ENCODE assay signal across 12 cellular contexts in the genomic region with DNA sequence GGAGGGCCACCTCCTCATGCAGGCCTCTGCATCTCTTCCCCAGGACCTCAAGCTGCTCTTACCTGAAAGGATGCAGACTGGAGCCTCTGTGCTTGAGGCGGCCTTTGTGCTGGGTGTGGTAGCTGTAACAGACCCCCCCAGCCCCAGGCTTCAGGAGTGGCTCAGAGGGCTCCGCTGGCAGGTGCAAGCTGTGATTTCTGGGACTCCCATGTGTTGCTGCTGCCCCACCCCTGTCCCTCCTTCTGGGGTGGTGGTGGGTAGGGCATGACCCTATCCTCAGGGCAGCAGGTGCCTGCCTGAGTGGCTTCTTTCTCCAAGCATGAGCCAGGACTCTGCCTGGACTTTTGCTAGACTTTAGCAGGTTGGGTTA.
DNase-seq lines count a peak whose midpoint lies in the region; ATAC-seq and TF ChIP-seq lines count a peak whose summit lies in the region.
"Had no signal": no experiment of that assay in that cellular context is flagged by ENCODE, and none has a peak within 500 bp of the region (broad histone marks: within the 10 kb centered on the region; RNA-seq: fewer than 3 reads in every experiment).

No MANE protein-coding gene starts in this region.

- no peak overlapping the region for H2AK5ac ChIP-seq in mesenchymal stem cell (ENCODE audit: low read length, severe bottlenecking)

- POLR2A ChIA-PET in WTC11 (lab: Charles Lee): no interaction called here

- no peak overlapping the region for H3K4me2 ChIP-seq in mesenchymal stem cell (ENCODE audit: low read length, poor library complexity, severe bottlenecking)

- H2BK5ac ChIP-seq in mesenchymal stem cell (ENCODE audit: low read depth, low read length, poor library complexity, severe bottlenecking): no peak overlapping the region

- peaks cover 31% of the 10 kb centered on the region for H3K4me1 ChIP-seq in left ventricle myocardium inferior
- H3K4me1 ChIP-seq in mesenchymal stem cell (ENCODE audit: control insufficient read depth, insufficient read depth, low read depth, low read length): peaks cover 7% of the 10 kb centered on the region
- no peaks in the 10 kb centered on the region for H3K4me1 ChIP-seq in aorta (ENCODE audit: control insufficient read depth in 1 of 2, insufficient read depth in 2 of 2, low read length in 2 of 2)

- no peaks in the 10 kb centered on the region for H3K9me3 Mint-ChIP-seq in WTC11
- H3K9me3 Mint-ChIP-seq: activated naive CD4-positive, alpha-beta T cell treated with anti-CD3 and anti-CD28 coated beads, Interleukin-2, amount 50 U/mL, for 24 hours; central memory CD8-positive, alpha-beta T cell had no signal

- H3K27me3 ChIP-seq in left ventricle myocardium inferior (ENCODE audit: low read depth) (no peaks in the 10 kb centered on the region), mesenchymal stem cell (ENCODE audit: control insufficient read depth in 1 of 2, insufficient read depth in 1 of 2, low read length in 2 of 2) (no peaks in the 10 kb centered on the region), aorta (ENCODE audit: control insufficient read depth in 1 of 2, insufficient read depth in 2 of 2, low read length in 1 of 2) (no peaks in the 10 kb centered on the region)
- H3K27me3 ChIP-seq: thyroid gland had no signal

- ATAC-seq in Right ventricle myocardium inferior (no peak), WTC11 (peak; percentile 14), aorta (ENCODE audit: low FRiP score) (peak; percentile 1), GM21423 (IDR thresholded peaks at IDR 0.05; ENCODE audit: unreplicated experiment) (no peak)

- no peaks in the 10 kb centered on the region for H3K9me3 ChIP-seq in left ventricle myocardium inferior (replicated peaks)
- H3K9me3 ChIP-seq in mesenchymal stem cell (ENCODE audit: control insufficient read depth, low read length): no peaks in the 10 kb centered on the region
- no peaks in the 10 kb centered on the region for H3K9me3 ChIP-seq in aorta (ENCODE audit: control insufficient read depth, low read length)
- H3K9me3 ChIP-seq: thyroid gland had no signal

- intact Hi-C loops in left ventricle myocardium inferior (cut with micrococcal nuclease): no loop called here
- intact Hi-C loops in Right ventricle myocardium inferior (cut with DNase I): no loop called here
- intact Hi-C loops in aorta (cut with DNase I): loop anchor here (1.0 to 5.0 kb wide), 3 partner anchors 123 to 958 kb away; a partner anchor contains a TSS

- no peak overlapping the region for H2AFZ ChIP-seq in mesenchymal stem cell (ENCODE audit: low read depth, low read length)

- TF ChIP-seq CTCF in left ventricle myocardium inferior (IDR thresholded peaks at IDR 0.05; ENCODE audit: borderline replicate concordance) (peak; percentile 14), WTC11 (IDR thresholded peaks at IDR 0.05) (no peak; the same call in 1 of the 2 replicates), foreskin fibroblast (IDR thresholded peaks at IDR 0.05; ENCODE audit: low read depth, low read length) (no peak)

- 0 out of 2 replicates have a peak overlapping the region, but pooled peaks have one; percentile 41 for H3K27ac Mint-ChIP-seq in WTC11

- H3K36me3 ChIP-seq in left ventricle myocardium inferior (peaks cover 23% of the 10 kb centered on the region), mesenchymal stem cell (ENCODE audit: control insufficient read depth in 1 of 2, insufficient read depth in 2 of 2, low read depth in 1 of 2, low read length in 2 of 2) (peaks cover 47 to 59% of the 10 kb centered on the region in 2 experiments), aorta (ENCODE audit: control insufficient read depth in 1 of 2, insufficient read depth in 2 of 2, low read length in 1 of 2) (peaks cover 0 to 2% of the 10 kb centered on the region in 2 donors)

- H3K79me1 ChIP-seq in mesenchymal stem cell (replicated peaks; ENCODE audit: low read length, poor library complexity, severe bottlenecking): no peaks in the 10 kb centered on the region

- no peak overlapping the region for H4K8ac ChIP-seq in mesenchymal stem cell (ENCODE audit: low read length)

- H4K91ac ChIP-seq in mesenchymal stem cell (ENCODE audit: low read length): no peak overlapping the region

- H3K23ac ChIP-seq in mesenchymal stem cell (ENCODE audit: low read length in 2 of 2): no peak overlapping the region

- DNase-seq in left ventricle myocardium inferior (no peak), Right ventricle myocardium inferior (ENCODE audit: missing footprints) (no peak), WTC11 (ENCODE audit: low spot score) (no peak), mesenchymal stem cell (no peak), aorta (no peak), foreskin fibroblast (no peak)
- no peak for DNase-seq in stimulated activated CD4-positive, alpha-beta T cell treated with anti-CD3 and anti-CD28 coated beads, Interleukin-15, amount 100 ng/mL, for 24 hours

- peak overlapping the region; percentile 20 for H3K27ac ChIP-seq in left ventricle myocardium inferior (replicated peaks)
- no peak overlapping the region for H3K27ac ChIP-seq in mesenchymal stem cell (ENCODE audit: low read length, poor library complexity, severe bottlenecking)
- no peak overlapping the region for H3K27ac ChIP-seq in aorta (ENCODE audit: low read depth in 1 of 2, low read length in 2 of 2)
- H3K27ac ChIP-seq: thyroid gland, VCaP had no signal

- H2BK120ac ChIP-seq in mesenchymal stem cell (ENCODE audit: low read depth, low read length): no peak overlapping the region

- H3K9ac ChIP-seq in mesenchymal stem cell (ENCODE audit: low read length): peak overlapping the region; percentile 41

- H3K4me3 ChIP-seq in left ventricle myocardium inferior (no peak overlapping the region), mesenchymal stem cell (ENCODE audit: insufficient read depth in 1 of 2, low read depth in 1 of 2, low read length in 2 of 2) (no peak overlapping the region), aorta (ENCODE audit: low read length in 2 of 2) (no peak overlapping the region), foreskin fibroblast (ENCODE audit: low read depth in 1 of 2, low read length in 2 of 2) (no peak overlapping the region)
- H3K4me3 ChIP-seq: thyroid gland had no signal

- CTCF ChIA-PET in WTC11 (lab: Charles Lee): interaction anchor here (0.6 to 3.9 kb wide), 36 partner anchors 8 to 957 kb away, joined by 3 to 53 read pairs (median 5); a partner anchor contains a TSS

- H3K4me1 Mint-ChIP-seq in WTC11: peaks cover 19% of the 10 kb centered on the region

- no peaks in the 10 kb centered on the region for H3K27me3 Mint-ChIP-seq in WTC11 (ENCODE audit: low read depth)
- H3K27me3 Mint-ChIP-seq: activated naive CD4-positive, alpha-beta T cell treated with anti-CD3 and anti-CD28 coated beads, Interleukin-2, amount 50 U/mL, for 24 hours; central memory CD8-positive, alpha-beta T cell had no signal

- H3K14ac ChIP-seq in mesenchymal stem cell (ENCODE audit: low read length in 2 of 2): no peak overlapping the region

- no peak overlapping the region for H2BK15ac ChIP-seq in mesenchymal stem cell (ENCODE audit: low read depth, poor library complexity, severe bottlenecking)

- H2BK12ac ChIP-seq in mesenchymal stem cell (ENCODE audit: low read length in 2 of 2): no peak overlapping the region

- H3K18ac ChIP-seq in mesenchymal stem cell (ENCODE audit: low read depth in 1 of 2, low read length in 2 of 2): no peak overlapping the region

- peak overlapping the region in 1 of 2 experiments; percentile 29 for H3K4ac ChIP-seq in mesenchymal stem cell (ENCODE audit: low read depth in 1 of 2, low read length in 2 of 2)

- WGBS in mesenchymal stem cell: 98% methylated on average over 2 of the region's 2 CpGs
- 85 to 90% methylated on average over 2 of the region's 2 CpGs for WGBS in aorta, 2 donors

- 0 out of 2 replicates have a peak, but pooled peaks cover 3% of the 10 kb centered on the region for H3K36me3 Mint-ChIP-seq in WTC11

- H3K4me3 Mint-ChIP-seq in WTC11: no peak overlapping the region
- H3K4me3 Mint-ChIP-seq: activated naive CD4-positive, alpha-beta T cell treated with anti-CD3 and anti-CD28 coated beads, Interleukin-2, amount 50 U/mL, for 24 hours; central memory CD8-positive, alpha-beta T cell had no signal

TF ChIP-seq in WTC11, 78 proteins besides CTCF, POLR2A, EP300 and RAD21 (continues in another document):
- no peak for TF ChIP-seq FOXP1 (CRISPR knock-in tag; IDR thresholded peaks at IDR 0.05; ENCODE audit: borderline replicate concordance)
- TF ChIP-seq NR1H2 (CRISPR knock-in tag; IDR thresholded peaks at IDR 0.05): no peak
- no peak for TF ChIP-seq ZNF317 (CRISPR knock-in tag; IDR thresholded peaks at IDR 0.05; ENCODE audit: borderline replicate concordance, low read depth)
- TF ChIP-seq, protein P1, sequence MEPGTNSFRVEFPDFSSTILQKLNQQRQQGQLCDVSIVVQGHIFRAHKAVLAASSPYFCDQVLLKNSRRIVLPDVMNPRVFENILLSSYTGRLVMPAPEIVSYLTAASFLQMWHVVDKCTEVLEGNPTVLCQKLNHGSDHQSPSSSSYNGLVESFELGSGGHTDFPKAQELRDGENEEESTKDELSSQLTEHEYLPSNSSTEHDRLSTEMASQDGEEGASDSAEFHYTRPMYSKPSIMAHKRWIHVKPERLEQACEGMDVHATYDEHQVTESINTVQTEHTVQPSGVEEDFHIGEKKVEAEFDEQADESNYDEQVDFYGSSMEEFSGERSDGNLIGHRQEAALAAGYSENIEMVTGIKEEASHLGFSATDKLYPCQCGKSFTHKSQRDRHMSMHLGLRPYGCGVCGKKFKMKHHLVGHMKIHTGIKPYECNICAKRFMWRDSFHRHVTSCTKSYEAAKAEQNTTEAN (CRISPR knock-in tag; IDR thresholded peaks at IDR 0.05): no peak
- TF ChIP-seq, protein P2, sequence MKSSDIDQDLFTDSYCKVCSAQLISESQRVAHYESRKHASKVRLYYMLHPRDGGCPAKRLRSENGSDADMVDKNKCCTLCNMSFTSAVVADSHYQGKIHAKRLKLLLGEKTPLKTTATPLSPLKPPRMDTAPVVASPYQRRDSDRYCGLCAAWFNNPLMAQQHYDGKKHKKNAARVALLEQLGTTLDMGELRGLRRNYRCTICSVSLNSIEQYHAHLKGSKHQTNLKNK (CRISPR knock-in tag; IDR thresholded peaks at IDR 0.05): no peak
- TF ChIP-seq ZNF138 (CRISPR knock-in tag; conservative IDR thresholded peaks at IDR 0.05): no peak

Comparison
In these comparisons a context has a peak if more than half of its experiments do, and no peak if none do; other contexts are left out.
1. ATAC-seq: peak in WTC11 (single experiment) and aorta (single experiment); none in Right ventricle myocardium inferior (single experiment) and GM21423 (single experiment).
2. intact Hi-C loops: an anchor here in aorta (1.0 to 5.0 kb wide); none called in left ventricle myocardium inferior and Right ventricle myocardium inferior.